In the genomic region with DNA sequence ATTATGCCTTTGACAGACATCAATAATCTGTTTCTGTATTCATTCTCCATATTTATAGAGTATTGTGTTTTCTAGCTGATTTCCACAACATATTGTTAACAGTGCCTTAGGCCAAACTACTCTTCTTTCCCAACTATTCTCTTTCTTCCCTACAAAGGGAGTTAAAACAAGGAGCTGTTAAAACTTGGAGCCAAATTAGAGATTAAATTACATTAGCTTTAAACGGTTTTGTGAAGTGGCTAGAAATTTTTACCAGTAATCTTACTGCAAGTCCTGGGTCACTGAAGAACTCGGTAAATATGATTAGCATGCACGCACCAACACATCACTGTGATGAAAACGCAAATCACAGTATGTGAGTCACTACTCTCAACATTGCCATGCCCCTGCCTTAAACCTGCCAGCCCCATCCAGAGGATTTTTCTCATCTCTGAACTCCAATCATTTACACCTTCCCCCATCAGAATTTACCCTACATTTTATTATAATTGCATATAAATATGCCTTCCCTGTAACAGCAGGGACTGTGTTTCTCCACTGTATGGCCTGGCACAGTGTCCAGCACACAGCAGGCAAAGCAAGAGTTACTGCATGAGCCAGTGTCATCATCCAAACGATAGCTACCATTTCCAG, we compare ENCODE assay signal across 8 cellular contexts. TPM values are rescaled to one million over a fixed set of nuclear protein-coding genes. Genes with fewer than 3 reads are reported as not detected.
A peak's percentile ranks its signal among the peaks of the same experiment; 100 is the strongest.
DNase-seq lines count a peak whose midpoint lies in the region; ATAC-seq, FAIRE-seq and TF ChIP-seq lines count a peak whose summit lies in the region.

No MANE protein-coding gene starts in this region.

- H3K4me3 ChIP-seq in gastroesophageal sphincter (peak overlapping the region; percentile 93 to 99), skeletal muscle cell (ENCODE audit: low read depth, low read length) (peak overlapping the region; percentile 68)

- H3K9me3 ChIP-seq in gastroesophageal sphincter: peaks cover 0 to under 1% (median 0%) of the 10 kb centered on the region in 3 donors

- peaks cover 22% of the 10 kb centered on the region for H3K36me3 Mint-ChIP-seq in activated T-cell treated with anti-CD3 and anti-CD28 coated beads, Interleukin-2, amount 50 U/mL, for 4 hours (ENCODE audit: insufficient read depth)

- H3K9me3 Mint-ChIP-seq in activated T-cell treated with anti-CD3 and anti-CD28 coated beads, Interleukin-2, amount 50 U/mL, for 4 hours: peaks cover 5% of the 10 kb centered on the region

- peak overlapping the region; percentile 99 for H3K27ac ChIP-seq in gastroesophageal sphincter

- H3K4me3 Mint-ChIP-seq in activated T-cell treated with anti-CD3 and anti-CD28 coated beads, Interleukin-2, amount 50 U/mL, for 4 hours: peak overlapping the region; percentile 87

- TF ChIP-seq EP300 in gastroesophageal sphincter (IDR thresholded peaks at IDR 0.05): no peak

- no peak for TF ChIP-seq POLR2A in gastroesophageal sphincter (IDR thresholded peaks at IDR 0.05)

- WGBS in gastroesophageal sphincter (ENCODE audit: low coverage in 1 of 2), 2 donors: 15 to 23% methylated on average over 5 of the region's 5 CpGs

- H3K27me3 Mint-ChIP-seq in activated T-cell treated with anti-CD3 and anti-CD28 coated beads, Interleukin-2, amount 50 U/mL, for 4 hours (ENCODE audit: low read depth): no peaks in the 10 kb centered on the region

- CTCF ChIA-PET in HEK293T (lab: Yijun Ruan, JAX): interaction anchor here (1.0 kb wide), 1 partner anchor 10 kb away, joined by 3 read pairs; no protein-coding TSS in a partner anchor

- DNase-seq in AG09319 (ENCODE audit: extremely low read depth, low read depth): peak; percentile 59
- peak; percentile 23 for DNase-seq in HEK293T (ENCODE audit: extremely low spot score)
- DNase-seq in activated T-cell treated with anti-CD3 and anti-CD28 coated beads, Interleukin-2, amount 50 U/mL, for 4 hours: no peak
- peak; percentile 56 for DNase-seq in skeletal muscle cell (ENCODE audit: low read depth)
- no peak for DNase-seq in urothelium cell line (ENCODE audit: low spot score)
- DNase-seq in globus pallidus (ENCODE audit: low spot score): no peak

- FAIRE-seq in urothelium cell line (lab: Jason Lieb, UNC): no peak

- peak; percentile 22 to 27 for ATAC-seq in activated T-cell treated with anti-CD3 and anti-CD28 coated beads, Interleukin-2, amount 50 U/mL, for 4 hours
- ATAC-seq in gastroesophageal sphincter (no peak), GM18519 (IDR thresholded peaks at IDR 0.05; ENCODE audit: low FRiP score, unreplicated experiment) (no peak)

- peaks cover 5 to 71% (median 33%) of the 10 kb centered on the region in 3 donors for H3K4me1 ChIP-seq in gastroesophageal sphincter

- TF ChIP-seq CTCF in AG09319 (IDR thresholded peaks at IDR 0.05; ENCODE audit: low read depth, low read length) (no peak), gastroesophageal sphincter (IDR thresholded peaks at IDR 0.05) (no peak)

- peaks cover 3 to 17% of the 10 kb centered on the region in 2 donors for H3K36me3 ChIP-seq in gastroesophageal sphincter

- H3K27me3 ChIP-seq in gastroesophageal sphincter: no peaks in the 10 kb centered on the region

- H3K4me1 Mint-ChIP-seq in activated T-cell treated with anti-CD3 and anti-CD28 coated beads, Interleukin-2, amount 50 U/mL, for 4 hours (ENCODE audit: low read depth): peaks cover 58% of the 10 kb centered on the region

- POLR2A ChIA-PET in HEK293T (lab: Yijun Ruan, JAX): interaction anchor here (1.0 to 2.4 kb wide), 4 partner anchors 8 to 348 kb away, joined by 3 to 8 read pairs (median 6); a partner anchor contains a TSS

TF ChIP-seq in HEK293T, 16 proteins besides CTCF, POLR2A, EP300 and RAD21:
- TF ChIP-seq LEF1 (IDR thresholded peaks at IDR 0.05; ENCODE audit: borderline replicate concordance) (no peak), FOXA1 (IDR thresholded peaks at IDR 0.05) (no peak), TARDBP (IDR thresholded peaks at IDR 0.05) (no peak), CTBP1 (IDR thresholded peaks at IDR 0.05; ENCODE audit: borderline replicate concordance) (no peak), NFRKB (IDR thresholded peaks at IDR 0.05) (no peak), ARNT (IDR thresholded peaks at IDR 0.05) (no peak), ZNF384 (IDR thresholded peaks at IDR 0.05) (no peak), BHLHE40 (IDR thresholded peaks at IDR 0.05; ENCODE audit: borderline replicate concordance) (no peak), FOXM1 (IDR thresholded peaks at IDR 0.05; ENCODE audit: borderline replicate concordance) (no peak), SP1 (IDR thresholded peaks at IDR 0.05) (no peak), HDGF (IDR thresholded peaks at IDR 0.05; ENCODE audit: borderline replicate concordance) (no peak), L3MBTL2 (conservative IDR thresholded peaks at IDR 0.05) (no peak), SUZ12 (IDR thresholded peaks at IDR 0.05) (no peak)
- TF ChIP-seq, protein P1, sequence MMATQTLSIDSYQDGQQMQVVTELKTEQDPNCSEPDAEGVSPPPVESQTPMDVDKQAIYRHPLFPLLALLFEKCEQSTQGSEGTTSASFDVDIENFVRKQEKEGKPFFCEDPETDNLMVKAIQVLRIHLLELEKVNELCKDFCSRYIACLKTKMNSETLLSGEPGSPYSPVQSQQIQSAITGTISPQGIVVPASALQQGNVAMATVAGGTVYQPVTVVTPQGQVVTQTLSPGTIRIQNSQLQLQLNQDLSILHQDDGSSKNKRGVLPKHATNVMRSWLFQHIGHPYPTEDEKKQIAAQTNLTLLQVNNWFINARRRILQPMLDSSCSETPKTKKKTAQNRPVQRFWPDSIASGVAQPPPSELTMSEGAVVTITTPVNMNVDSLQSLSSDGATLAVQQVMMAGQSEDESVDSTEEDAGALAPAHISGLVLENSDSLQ (IDR thresholded peaks at IDR 0.05): no peak

RNA-seq across cellular contexts. Expression of a gene that starts 1.5 kb away (rescaled TPM):
- total RNA-seq in activated T-cell treated with anti-CD3 and anti-CD28 coated beads, Interleukin-2, amount 50 U/mL, for 4 hours: 100 to 1,000 TPM in 2 of 3 donors, 10 to 100 TPM in 1; 95.3 to 121 (median 105) TPM
- total RNA-seq in gastroesophageal sphincter: 100 to 1,000 TPM; 332 to 411 (median 384) TPM

Comparison
In these comparisons a context has a peak if more than half of its experiments do, and no peak if none do; other contexts are left out.
1. DNase-seq: peak in AG09319 (single experiment), HEK293T (single experiment) and skeletal muscle cell (single experiment); none in activated T-cell treated with anti-CD3 and anti-CD28 coated beads, Interleukin-2, amount 50 U/mL, for 4 hours (single experiment), urothelium cell line (single experiment) and globus pallidus (single experiment).
2. ATAC-seq: peak in activated T-cell treated with anti-CD3 and anti-CD28 coated beads, Interleukin-2, amount 50 U/mL, for 4 hours (2 of 2); none in gastroesophageal sphincter (single experiment) and GM18519 (single experiment).